ENCODE assay signal across 7 cellular contexts in genomic region chr9:29691758-29692407, GRCh38.
DNase-seq lines count a peak whose midpoint lies in the region; ATAC-seq and TF ChIP-seq lines count a peak whose summit lies in the region.

No MANE protein-coding gene starts in this region.

- H3K4me1 Mint-ChIP-seq in nephron progenitor cell, result peaks cover 5% of the 10 kb centered on the region

- peaks cover 13% of the 10 kb centered on the region for H3K9me3 Mint-ChIP-seq in nephron progenitor cell

- no peak overlapping the region for H3K4me3 ChIP-seq in LNCaP clone FGC (ENCODE audit: low read depth, low read length)
- H3K4me3 ChIP-seq in astrocyte of the cerebellum (ENCODE audit: low read depth, low read length), result no peak overlapping the region

- H3K4me3 Mint-ChIP-seq in nephron progenitor cell, result no peak overlapping the region

- H3K36me3 Mint-ChIP-seq in nephron progenitor cell (ENCODE audit: low read depth), result no peaks in the 10 kb centered on the region

- H3K27me3 Mint-ChIP-seq in nephron progenitor cell (ENCODE audit: low read depth, poor library complexity), result peaks cover 7% of the 10 kb centered on the region

- no peak overlapping the region for H3K27ac Mint-ChIP-seq in nephron progenitor cell

- ATAC-seq in GM18867 (IDR thresholded peaks at IDR 0.05; ENCODE audit: unreplicated experiment) (peak; percentile 71), HG03521 (IDR thresholded peaks at IDR 0.05; ENCODE audit: unreplicated experiment) (no peak)

- DNase-seq in LNCaP clone FGC (ENCODE audit: low read depth), result peak; percentile 8
- DNase-seq in astrocyte of the cerebellum (ENCODE audit: low read depth), result peak; percentile 0
- DNase-seq in nephron progenitor cell, result peak; percentile 43
- no peak for DNase-seq in stimulated activated CD4-positive, alpha-beta T cell treated with anti-CD3 and anti-CD28 coated beads, Interleukin-12 subunit alpha, Interleukin-12 subunit beta, amount 100 ng/mL, for 4 hours
- DNase-seq in stimulated activated CD4-positive, alpha-beta T cell treated with anti-CD3 and anti-CD28 coated beads, Interleukin-2, amount 100 ng/mL, for 48 hours, result no peak

- TF ChIP-seq CTCF in LNCaP clone FGC (IDR thresholded peaks at IDR 0.05; ENCODE audit: control insufficient read depth, extremely low read depth, insufficient read depth) (peak; percentile 66), astrocyte of the cerebellum (IDR thresholded peaks at IDR 0.05; ENCODE audit: low read depth, low read length, missing control alignments) (peak; percentile 39), nephron progenitor cell (IDR thresholded peaks at IDR 0.05) (peak; percentile 55)

- in situ Hi-C loops in astrocyte of the cerebellum (cut with HindIII; ENCODE audit: low sequenced_read_pairs), result no loop called here

Comparison
In these comparisons a context has a peak if more than half of its experiments do, and no peak if none do; other contexts are left out.
1. DNase-seq: peak in LNCaP clone FGC (single experiment), astrocyte of the cerebellum (single experiment) and nephron progenitor cell (single experiment); none in stimulated activated CD4-positive, alpha-beta T cell treated with anti-CD3 and anti-CD28 coated beads, Interleukin-12 subunit alpha, Interleukin-12 subunit beta, amount 100 ng/mL, for 4 hours (single experiment) and stimulated activated CD4-positive, alpha-beta T cell treated with anti-CD3 and anti-CD28 coated beads, Interleukin-2, amount 100 ng/mL, for 48 hours (0 of 2).
2. Peak in every context shown above with its lines, with median percentiles within 50 percentile points of each other: CTCF ChIP-seq.